ENCODE assay signal across 12 cellular contexts in the genomic region with DNA sequence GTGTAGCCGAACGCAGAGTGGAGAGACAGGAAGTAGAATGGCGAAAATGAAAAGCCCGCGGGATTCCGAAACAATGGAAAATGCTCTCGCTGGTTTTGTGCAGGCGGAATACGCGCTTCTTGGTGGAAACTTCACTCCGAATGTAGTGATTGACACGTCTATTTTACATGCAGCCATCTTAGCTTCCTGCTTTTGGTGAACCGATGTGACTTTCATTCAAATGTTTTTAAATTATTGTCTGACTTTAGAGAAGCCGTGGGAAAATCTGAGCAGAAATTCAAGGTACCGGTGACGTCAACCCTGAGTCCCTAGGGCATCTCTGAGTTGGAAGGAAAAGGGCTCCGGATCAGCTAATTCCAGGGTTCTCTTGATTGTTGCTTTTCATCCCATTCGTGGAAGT. TPM values are rescaled to one million over a fixed set of nuclear protein-coding genes. Genes with fewer than 3 reads are reported as not detected.
A peak's percentile ranks its signal among the peaks of the same experiment; 100 is the strongest.
DNase-seq lines count a peak whose midpoint lies in the region; ATAC-seq and TF ChIP-seq lines count a peak whose summit lies in the region.
"Had no signal": no experiment of that assay in that cellular context is flagged by ENCODE, and none has a peak within 500 bp of the region (broad histone marks: within the 10 kb centered on the region; RNA-seq: fewer than 3 reads in every experiment).

No MANE protein-coding gene starts in this region.

- DNase-seq in activated T-cell treated with anti-CD3 and anti-CD28 coated beads, Interleukin-2, amount 50 U/mL, for 4 hours = no peak
- no peak for DNase-seq in activated T-cell treated with anti-CD3 and anti-CD28 coated beads, Interleukin-2, amount 50 U/mL, for 1 hour
- DNase-seq in activated CD4-positive, alpha-beta memory T cell treated with anti-CD3 and anti-CD28 coated beads, Interleukin-2, amount 10 ng/mL, durations not matched to agents 7 days and 5 days = no peak
- DNase-seq in foreskin keratinocyte (peak in 1 of 2 donors; percentile 61), smooth muscle cell (lab: John Stamatoyannopoulos, UW; ENCODE audit: unreplicated experiment) (no peak), mucosa of descending colon (no peak), NOMO-1 (lab: John Stamatoyannopoulos, UW; ENCODE audit: unreplicated experiment in 2 of 2) (no peak)
- DNase-seq in activated CD8-positive, alpha-beta memory T cell treated with anti-CD3 and anti-CD28 coated beads, Interleukin-2, amount 50 U/mL, for 4 hours = no peak
- DNase-seq: body of pancreas, NCI-H1105 treated with DMSO at 0.1 percent for 48 hours had no signal

- peaks cover 12% of the 10 kb centered on the region for H3F3A ChIP-seq in smooth muscle cell (ENCODE audit: low read depth)

- H3K27me3 ChIP-seq in foreskin keratinocyte (peaks cover 10% of the 10 kb centered on the region), smooth muscle cell (ENCODE audit: low read depth) (no peaks in the 10 kb centered on the region)
- H3K27me3 ChIP-seq: BLaER1 had no signal

- no peaks in the 10 kb centered on the region for H3K36me3 Mint-ChIP-seq in activated T-cell treated with anti-CD3 and anti-CD28 coated beads, Interleukin-2, amount 50 U/mL, for 4 hours (ENCODE audit: insufficient read depth)
- H3K36me3 Mint-ChIP-seq in activated CD4-positive, alpha-beta memory T cell treated with anti-CD3 and anti-CD28 coated beads, Interleukin-2, amount 10 ng/mL, durations not matched to agents 7 days and 5 days (ENCODE audit: low read depth) = no peaks in the 10 kb centered on the region

- peak overlapping the region; percentile 52 for H3K4me3 Mint-ChIP-seq in activated T-cell treated with anti-CD3 and anti-CD28 coated beads, Interleukin-2, amount 50 U/mL, for 4 hours
- peak overlapping the region; percentile 11 for H3K4me3 Mint-ChIP-seq in activated CD4-positive, alpha-beta memory T cell treated with anti-CD3 and anti-CD28 coated beads, Interleukin-2, amount 10 ng/mL, durations not matched to agents 7 days and 5 days

- CTCF ChIA-PET in activated CD4-positive, alpha-beta memory T cell treated with anti-CD3 and anti-CD28 coated beads, Interleukin-2, amount 10 ng/mL, durations not matched to agents 7 days and 5 days (lab: Charles Lee) = no interaction called here

- POLR2A ChIA-PET in activated CD4-positive, alpha-beta memory T cell treated with anti-CD3 and anti-CD28 coated beads, Interleukin-2, amount 10 ng/mL, durations not matched to agents 7 days and 5 days (lab: Charles Lee) = no interaction called here

- H3K9ac ChIP-seq in smooth muscle cell (ENCODE audit: low read depth) = peak overlapping the region; percentile 58
- H3K9ac ChIP-seq: BLaER1 had no signal

- intact Hi-C loops in mucosa of descending colon (cut with DNase I, micrococcal nuclease) = no loop called here

- H3K4me2 ChIP-seq in smooth muscle cell = peak overlapping the region; percentile 88
- H3K4me2 ChIP-seq: BLaER1 had no signal

- H3K4me3 ChIP-seq in smooth muscle cell (peak overlapping the region; percentile 70), mucosa of descending colon (no peak overlapping the region)
- H3K4me3 ChIP-seq: BLaER1, body of pancreas had no signal

- TF ChIP-seq CTCF in foreskin keratinocyte (conservative IDR thresholded peaks at IDR 0.05) (no peak), smooth muscle cell (IDR thresholded peaks at IDR 0.05; ENCODE audit: borderline replicate concordance, insufficient read depth, poor library complexity, severe bottlenecking) (no peak), mucosa of descending colon (IDR thresholded peaks at IDR 0.05) (no peak)

- H3K9me3 ChIP-seq in smooth muscle cell (replicated peaks; ENCODE audit: low read depth) (no peaks in the 10 kb centered on the region), mucosa of descending colon (no peaks in the 10 kb centered on the region)
- H3K9me3 ChIP-seq: body of pancreas had no signal

- H3K27ac ChIP-seq in foreskin keratinocyte (no peak overlapping the region), smooth muscle cell (ENCODE audit: low read depth) (peak overlapping the region; percentile 24)
- H3K27ac ChIP-seq: BLaER1, body of pancreas had no signal

- H3K79me2 ChIP-seq in smooth muscle cell (ENCODE audit: low read depth) = no peaks in the 10 kb centered on the region

- no peak overlapping the region for H3K27ac Mint-ChIP-seq in activated CD4-positive, alpha-beta memory T cell treated with anti-CD3 and anti-CD28 coated beads, Interleukin-2, amount 10 ng/mL, durations not matched to agents 7 days and 5 days

- H4K20me1 ChIP-seq in smooth muscle cell (ENCODE audit: low read depth) = no peaks in the 10 kb centered on the region
- H4K20me1 ChIP-seq: BLaER1 had no signal

- 6% methylated on average over 18 of the region's 18 CpGs for WGBS in smooth muscle cell (ENCODE audit: low lambda C conversion rate)

- H3K36me3 ChIP-seq in smooth muscle cell (ENCODE audit: low read depth) (no peaks in the 10 kb centered on the region), mucosa of descending colon (ENCODE audit: low read depth) (no peaks in the 10 kb centered on the region)
- H3K36me3 ChIP-seq: BLaER1 had no signal

- H3K9me3 Mint-ChIP-seq in activated T-cell treated with anti-CD3 and anti-CD28 coated beads, Interleukin-2, amount 50 U/mL, for 4 hours = peaks cover 8% of the 10 kb centered on the region
- no peaks in the 10 kb centered on the region for H3K9me3 Mint-ChIP-seq in activated CD4-positive, alpha-beta memory T cell treated with anti-CD3 and anti-CD28 coated beads, Interleukin-2, amount 10 ng/mL, durations not matched to agents 7 days and 5 days

- no peaks in the 10 kb centered on the region for H3K4me1 ChIP-seq in foreskin keratinocyte
- H3K4me1 ChIP-seq in smooth muscle cell (ENCODE audit: low read depth) = peaks cover 14% of the 10 kb centered on the region
- no peaks in the 10 kb centered on the region for H3K4me1 ChIP-seq in mucosa of descending colon (ENCODE audit: low read depth)
- H3K4me1 ChIP-seq: BLaER1 had no signal

- H2AFZ ChIP-seq in smooth muscle cell (ENCODE audit: low read depth) = peak overlapping the region; percentile 97

- no peak for ATAC-seq in activated T-cell treated with anti-CD3 and anti-CD28 coated beads, Interleukin-2, amount 50 U/mL, for 4 hours
- peak; percentile 54 for ATAC-seq in foreskin keratinocyte
- ATAC-seq in mucosa of descending colon = no peak
- ATAC-seq: body of pancreas had no signal

- H3K4me1 Mint-ChIP-seq in activated T-cell treated with anti-CD3 and anti-CD28 coated beads, Interleukin-2, amount 50 U/mL, for 4 hours (ENCODE audit: low read depth) = peaks cover 5% of the 10 kb centered on the region
- peaks cover 11% of the 10 kb centered on the region for H3K4me1 Mint-ChIP-seq in activated CD4-positive, alpha-beta memory T cell treated with anti-CD3 and anti-CD28 coated beads, Interleukin-2, amount 10 ng/mL, durations not matched to agents 7 days and 5 days

- H3K27me3 Mint-ChIP-seq in activated T-cell treated with anti-CD3 and anti-CD28 coated beads, Interleukin-2, amount 50 U/mL, for 4 hours (ENCODE audit: low read depth) = peaks cover 31% of the 10 kb centered on the region
- H3K27me3 Mint-ChIP-seq in activated CD4-positive, alpha-beta memory T cell treated with anti-CD3 and anti-CD28 coated beads, Interleukin-2, amount 10 ng/mL, durations not matched to agents 7 days and 5 days = peaks cover 60% of the 10 kb centered on the region

RNA-seq across cellular contexts. Expression of gene GPX5, which starts 11.4 kb away (rescaled TPM):
- total RNA-seq in activated T-cell treated with anti-CD3 and anti-CD28 coated beads, Interleukin-2, amount 50 U/mL, for 4 hours = not detected
- not detected for total RNA-seq in activated CD4-positive, alpha-beta memory T cell treated with anti-CD3 and anti-CD28 coated beads, Interleukin-2, amount 10 ng/mL, durations not matched to agents 7 days and 5 days
- total RNA-seq in foreskin keratinocyte = not detected in 2 replicates
- not detected in 2 replicates for polyA plus RNA-seq in foreskin keratinocyte
- total RNA-seq in smooth muscle cell = 2.3 and 12.8 TPM in 2 replicates
- polyA plus RNA-seq in smooth muscle cell = 6.5 and 9.5 TPM in 2 replicates
- total RNA-seq in mucosa of descending colon = not detected
- total RNA-seq: body of pancreas, liver had no signal
- polyA plus RNA-seq: liver had no signal

RNA-seq across cellular contexts. Expression of gene GPX6, which starts 21.5 kb away (rescaled TPM):
- total RNA-seq in activated T-cell treated with anti-CD3 and anti-CD28 coated beads, Interleukin-2, amount 50 U/mL, for 4 hours = not detected
- total RNA-seq in activated CD4-positive, alpha-beta memory T cell treated with anti-CD3 and anti-CD28 coated beads, Interleukin-2, amount 10 ng/mL, durations not matched to agents 7 days and 5 days = not detected
- total RNA-seq in foreskin keratinocyte (not detected in 2 replicates), smooth muscle cell (not detected in 2 replicates), mucosa of descending colon (not detected)
- polyA plus RNA-seq in foreskin keratinocyte (not detected in 2 replicates), smooth muscle cell (not detected in 2 replicates)
- total RNA-seq: body of pancreas, liver had no signal
- polyA plus RNA-seq: liver had no signal
